Comparison of ENCODE assay signal across 9 cellular contexts in genomic region chr4:1192493-1193205, GRCh38. TPM values are rescaled to one million over a fixed set of nuclear protein-coding genes. Genes with fewer than 3 reads are reported as not detected.
A peak's percentile ranks its signal among the peaks of the same experiment; 100 is the strongest.
DNase-seq lines count a peak whose midpoint lies in the region; ATAC-seq and TF ChIP-seq lines count a peak whose summit lies in the region.
"Had no signal": no experiment of that assay in that cellular context is flagged by ENCODE, and none has a peak within 500 bp of the region (broad histone marks: within the 10 kb centered on the region; RNA-seq: fewer than 3 reads in every experiment).

No MANE protein-coding gene starts in this region.

- peaks cover 41% of the 10 kb centered on the region for H3K4me1 Mint-ChIP-seq in chondrocyte (ENCODE audit: low read depth)

- peak; percentile 4 for DNase-seq in NB4 (ENCODE audit: low read depth)
- peak; percentile 82 for DNase-seq in chondrocyte (ENCODE audit: low spot score)
- no peak for DNase-seq in lower lobe of right lung
- peak; percentile 22 for DNase-seq in testis
- DNase-seq in HuH-7.5 (ENCODE audit: low spot score), result no peak
- DNase-seq in NCI-H82 (lab: John Stamatoyannopoulos, UW), result no peak
- DNase-seq: NCI-H524 had no signal

- ATAC-seq in lower lobe of right lung, result peak; percentile 24 to 60
- no peak for ATAC-seq in HG03460 (IDR thresholded peaks at IDR 0.05; ENCODE audit: unreplicated experiment)
- no peak for ATAC-seq in HG02678 (IDR thresholded peaks at IDR 0.05; ENCODE audit: unreplicated experiment)

- H3K27ac Mint-ChIP-seq in chondrocyte (ENCODE audit: unreplicated experiment), result peak overlapping the region; percentile 96

- intact Hi-C loops in lower lobe of right lung (cut with DNase I) (no loop called here), testis (cut with DNase I; ENCODE audit: low total_unique reads) (no loop called here)

- H3K27me3 ChIP-seq in lower lobe of right lung (ENCODE audit: low read depth) (no peaks in the 10 kb centered on the region), testis (no peaks in the 10 kb centered on the region)

- H3K36me3 Mint-ChIP-seq in chondrocyte (ENCODE audit: low read depth), result no peaks in the 10 kb centered on the region

- H3K9me3 ChIP-seq in lower lobe of right lung, result no peaks in the 10 kb centered on the region
- no peaks in the 10 kb centered on the region for H3K9me3 ChIP-seq in testis

- H3K4me1 ChIP-seq in lower lobe of right lung (peaks cover 30% of the 10 kb centered on the region), testis (peaks cover 27% of the 10 kb centered on the region)

- H3K4me3 Mint-ChIP-seq in chondrocyte (ENCODE audit: unreplicated experiment), result peak overlapping the region; percentile 16

- WGBS in testis, 2 donors, result 62 to 69% methylated on average over 11 to 13 of the region's 13 CpGs

- H3K36me3 ChIP-seq in lower lobe of right lung (no peaks in the 10 kb centered on the region), testis (ENCODE audit: low read depth, missing control alignments) (no peaks in the 10 kb centered on the region)

- H3K4me3 ChIP-seq in NB4 (ENCODE audit: low read depth, low read length) (no peak overlapping the region), lower lobe of right lung (no peak overlapping the region), testis (no peak overlapping the region)

- H3K27ac ChIP-seq in lower lobe of right lung (peak overlapping the region; percentile 73), testis (no peak overlapping the region)

- no peak for TF ChIP-seq POLR2A in NB4 (IDR thresholded peaks at IDR 0.05; ENCODE audit: extremely low read depth, insufficient read length)
- TF ChIP-seq POLR2A in testis (IDR thresholded peaks at IDR 0.05), result no peak

- H3K27me3 Mint-ChIP-seq in chondrocyte (ENCODE audit: low read depth), result no peaks in the 10 kb centered on the region

- peaks cover 4% of the 10 kb centered on the region for H3K9me3 Mint-ChIP-seq in chondrocyte (ENCODE audit: low read depth)

- TF ChIP-seq CTCF in NB4 (IDR thresholded peaks at IDR 0.05; ENCODE audit: low read depth, low read length) (no peak), chondrocyte (IDR thresholded peaks at IDR 0.05) (no peak), lower lobe of right lung (IDR thresholded peaks at IDR 0.05) (no peak), testis (IDR thresholded peaks at IDR 0.05) (no peak)

RNA-seq across cellular contexts. Expression of gene SPON2, which starts 20.3 kb away (rescaled TPM):
- total RNA-seq in chondrocyte (158 to 184 TPM (median 162 TPM) in 3 replicates), lower lobe of right lung (32.0 TPM), testis (1 to 10 TPM; 5.6 to 7.1 TPM)
- polyA plus RNA-seq in testis (ENCODE audit: insufficient read depth, low read depth, low replicate concordance), result 21.4 TPM

RNA-seq across cellular contexts. Expression of gene CTBP1, which starts 56.3 kb away (rescaled TPM):
- total RNA-seq in chondrocyte, result 147 to 175 TPM (median 151 TPM) in 3 replicates
- total RNA-seq in lower lobe of right lung, result 165 TPM
- total RNA-seq in testis, result 100 to 1,000 TPM; 240 to 245 TPM
- polyA plus RNA-seq in testis (ENCODE audit: insufficient read depth, low read depth, low replicate concordance), result 72.6 TPM

Comparison
In these comparisons a context has a peak if more than half of its experiments do, and no peak if none do; other contexts are left out.
1. DNase-seq: peak in NB4 (single experiment), chondrocyte (single experiment) and testis (single experiment); none in lower lobe of right lung (single experiment), HuH-7.5 (single experiment) and NCI-H82 (single experiment).
2. ATAC-seq: peak in lower lobe of right lung (2 of 2); none in HG03460 (single experiment) and HG02678 (single experiment).